Comparison of ENCODE assay signal across 19 cellular contexts in genomic region chr11:79182794-79183193, GRCh38.
DNase-seq lines count a peak whose midpoint lies in the region; ATAC-seq and TF ChIP-seq lines count a peak whose summit lies in the region.
"Had no signal": no experiment of that assay in that cellular context is flagged by ENCODE, and none has a peak within 500 bp of the region (broad histone marks: within the 10 kb centered on the region; RNA-seq: fewer than 3 reads in every experiment).

No MANE protein-coding gene starts in this region.

- no peak overlapping the region for H3K23ac ChIP-seq in trophoblast cell (ENCODE audit: low read length)

- H3K9me3 ChIP-seq in trophoblast cell (ENCODE audit: insufficient read depth, low read depth, low read length) = no peaks in the 10 kb centered on the region
- H3K9me3 ChIP-seq: Peyer's patch, prostate gland had no signal

- H2BK5ac ChIP-seq in trophoblast cell (ENCODE audit: low read depth, low read length, poor library complexity) = no peak overlapping the region

- no peak overlapping the region for H2BK12ac ChIP-seq in trophoblast cell (ENCODE audit: low read length)

- ATAC-seq in HG02981 (IDR thresholded peaks at IDR 0.05; ENCODE audit: unreplicated experiment) (no peak), left colon (no peak)
- ATAC-seq: heart right ventricle had no signal

- H4K12ac ChIP-seq in trophoblast cell (ENCODE audit: low read depth, low read length) = no peak overlapping the region

- intact Hi-C loops in left colon (cut with DNase I, micrococcal nuclease) = no loop called here

- H4K8ac ChIP-seq in trophoblast cell (ENCODE audit: low read depth, low read length) = no peak overlapping the region

- H3K27me3 ChIP-seq in trophoblast cell (ENCODE audit: insufficient read depth, low read length) = no peaks in the 10 kb centered on the region
- H3K27me3 ChIP-seq: dorsolateral prefrontal cortex, heart right ventricle, Peyer's patch had no signal

- H3K4me2 ChIP-seq in trophoblast cell (ENCODE audit: low read length) = no peak overlapping the region
- H3K4me2 ChIP-seq: KMS-11 had no signal

- H2BK120ac ChIP-seq in trophoblast cell (ENCODE audit: insufficient read depth, low read length, poor library complexity) = no peak overlapping the region

- no CpG with 5 or more reads among the region's 1 CpG for WGBS in trophoblast cell (ENCODE audit: extremely low coverage, insufficient coverage, insufficient read length)

- TF ChIP-seq POLR2A in erythroblast (IDR thresholded peaks at IDR 0.05; ENCODE audit: low read length) = no peak

- no peaks in the 10 kb centered on the region for H3K79me2 ChIP-seq in trophoblast cell (ENCODE audit: control insufficient read depth, insufficient read depth, low read length, poor library complexity)

- no peaks in the 10 kb centered on the region for H3K4me1 ChIP-seq in trophoblast cell (ENCODE audit: control insufficient read depth in 1 of 2, insufficient read depth in 2 of 2, low read length in 2 of 2)
- H3K4me1 ChIP-seq: heart right ventricle, Peyer's patch, prostate gland, transverse colon had no signal

- no peak overlapping the region for H2AK5ac ChIP-seq in trophoblast cell (ENCODE audit: low read length)

- no peak overlapping the region for H2AFZ ChIP-seq in trophoblast cell (ENCODE audit: insufficient read depth, low read length, poor library complexity)

- no peaks in the 10 kb centered on the region for H3K79me1 ChIP-seq in trophoblast cell (ENCODE audit: low read length)

- no peak overlapping the region for H3K27ac ChIP-seq in trophoblast cell (ENCODE audit: low read depth, low read length)
- H3K27ac ChIP-seq: dorsolateral prefrontal cortex, epithelial cell of prostate, heart right ventricle, KMS-11, Peyer's patch, prostate gland, transverse colon had no signal

- no peak overlapping the region for H4K91ac ChIP-seq in trophoblast cell (ENCODE audit: low read depth, low read length)

- no peaks in the 10 kb centered on the region for H3K36me3 ChIP-seq in trophoblast cell (ENCODE audit: control insufficient read depth in 1 of 2, insufficient read depth in 2 of 2, low read length in 2 of 2)
- H3K36me3 ChIP-seq: heart right ventricle, Peyer's patch, prostate gland, transverse colon had no signal

- H3K4me3 ChIP-seq in trophoblast cell (ENCODE audit: low read depth, low read length) = no peak overlapping the region
- H3K4me3 ChIP-seq: dorsolateral prefrontal cortex, heart right ventricle, Peyer's patch, prostate gland, transverse colon had no signal

- H3K18ac ChIP-seq in trophoblast cell (ENCODE audit: low read length) = no peak overlapping the region

- H3K14ac ChIP-seq in trophoblast cell (ENCODE audit: low read length) = no peak overlapping the region

- peak; percentile 85 for DNase-seq in EH (ENCODE audit: low read depth)
- DNase-seq in NCI-H226 = peak; percentile 46
- DNase-seq in fibroblast of gingiva (ENCODE audit: low read depth) = peak; percentile 84
- peak; percentile 33 to 82 for DNase-seq in trophoblast cell
- no peak for DNase-seq in islet precursor cell
- no peak for DNase-seq in left colon
- DNase-seq in erythroblast (lab: John Stamatoyannopoulos, UW) = no peak
- DNase-seq: activated CD4-positive, alpha-beta T cell treated with anti-CD3 and anti-CD28 coated beads, Interleukin-2, amount 50 U/mL, for 4 hours; activated CD8-positive, alpha-beta memory T cell treated with anti-CD3 and anti-CD28 coated beads, Interleukin-2, amount 50 U/mL, for 48 hours; dorsolateral prefrontal cortex; heart right ventricle; NCI-H1930; Peyer's patch; T-helper 2 cell; transverse colon had no signal

- H3K9ac ChIP-seq in trophoblast cell (ENCODE audit: low read length) = no peak overlapping the region
- H3K9ac ChIP-seq: KMS-11 had no signal

- no peak overlapping the region for H3K4ac ChIP-seq in trophoblast cell (ENCODE audit: low read depth, low read length)

Comparison
In these comparisons a context has a peak if more than half of its experiments do, and no peak if none do; other contexts are left out.
1. DNase-seq: peak in EH (single experiment), NCI-H226 (single experiment), fibroblast of gingiva (single experiment) and trophoblast cell (2 of 2); none in islet precursor cell (single experiment), left colon (0 of 2) and erythroblast (0 of 2).